ENCODE assay signal across 12 cellular contexts in genomic region chr7:29987083-29987482, GRCh38. TPM values are rescaled to one million over a fixed set of nuclear protein-coding genes. Genes with fewer than 3 reads are reported as not detected.
DNase-seq lines count a peak whose midpoint lies in the region; ATAC-seq and TF ChIP-seq lines count a peak whose summit lies in the region.
"Had no signal": no experiment of that assay in that cellular context is flagged by ENCODE, and none has a peak within 500 bp of the region (broad histone marks: within the 10 kb centered on the region; RNA-seq: fewer than 3 reads in every experiment).

No MANE protein-coding gene starts in this region.

- intact Hi-C loops in Caco-2 (cut with micrococcal nuclease; ENCODE audit: unreplicated experiment) = no loop called here
- intact Hi-C loops in activated CD4-positive, alpha-beta T cell treated with anti-CD3 and anti-CD28 coated beads, Interleukin-2, amount 10 ng/mL, durations not matched to agents 24 days and 14 days (cut with micrococcal nuclease) = no loop called here

- H3K9me3 ChIP-seq in Caco-2 (no peaks in the 10 kb centered on the region), neural cell (ENCODE audit: low read length) (no peaks in the 10 kb centered on the region)
- H3K9me3 ChIP-seq: prostate gland had no signal

- peaks cover 33% of the 10 kb centered on the region for H3K36me3 Mint-ChIP-seq in Caco-2 (ENCODE audit: insufficient read depth, unreplicated experiment)
- peaks cover 2% of the 10 kb centered on the region for H3K36me3 Mint-ChIP-seq in activated CD4-positive, alpha-beta T cell treated with anti-CD3 and anti-CD28 coated beads, Interleukin-2, amount 10 ng/mL, durations not matched to agents 24 days and 14 days (ENCODE audit: low read depth)

- no peak overlapping the region for H3K4me3 ChIP-seq in Caco-2 (ENCODE audit: low read depth, low read length)
- H3K4me3 ChIP-seq in neural cell (ENCODE audit: low read length) = peak overlapping the region; percentile 99
- H3K4me3 ChIP-seq: prostate gland had no signal

- H3K27ac Mint-ChIP-seq in Caco-2 (ENCODE audit: unreplicated experiment) = peak overlapping the region; percentile 88
- H3K27ac Mint-ChIP-seq in activated CD4-positive, alpha-beta T cell treated with anti-CD3 and anti-CD28 coated beads, Interleukin-2, amount 10 ng/mL, durations not matched to agents 24 days and 14 days = no peak overlapping the region

- CTCF ChIA-PET in Caco-2 (lab: Charles Lee) = interaction anchor here (0.6 to 1.0 kb wide), 2 partner anchors 87 to 109 kb away, joined by 3 to 6 read pairs; no protein-coding TSS in a partner anchor

- no peak for TF ChIP-seq RAD21 in neural cell (conservative IDR thresholded peaks at IDR 0.05)

- H3K27me3 Mint-ChIP-seq in Caco-2 (ENCODE audit: insufficient read depth, unreplicated experiment) = no peaks in the 10 kb centered on the region
- H3K27me3 Mint-ChIP-seq in activated CD4-positive, alpha-beta T cell treated with anti-CD3 and anti-CD28 coated beads, Interleukin-2, amount 10 ng/mL, durations not matched to agents 24 days and 14 days = peaks cover 52% of the 10 kb centered on the region

- POLR2A ChIA-PET in Caco-2 (lab: Charles Lee) = interaction anchor here (1.4 kb wide), 1 partner anchor 42 kb away, joined by 4 read pairs; no protein-coding TSS in a partner anchor

- H3K27me3 ChIP-seq in Caco-2 (replicated peaks; ENCODE audit: control insufficient read depth, insufficient read depth, low read length) (no peaks in the 10 kb centered on the region), neural cell (ENCODE audit: insufficient read depth, low read depth, low read length) (no peaks in the 10 kb centered on the region)

- no peak overlapping the region for H3K9ac ChIP-seq in neural cell (ENCODE audit: low read length)

- H3K4me1 ChIP-seq in Caco-2 = peaks cover 14% of the 10 kb centered on the region
- H3K4me1 ChIP-seq: prostate gland had no signal

- no peak overlapping the region for H3K27ac ChIP-seq in neural cell (ENCODE audit: low read length)

- peak overlapping the region; percentile 79 for H3K4me3 Mint-ChIP-seq in Caco-2 (ENCODE audit: unreplicated experiment)
- no peak overlapping the region for H3K4me3 Mint-ChIP-seq in activated CD4-positive, alpha-beta T cell treated with anti-CD3 and anti-CD28 coated beads, Interleukin-2, amount 10 ng/mL, durations not matched to agents 24 days and 14 days

- no peak overlapping the region for H2AFZ ChIP-seq in neural cell (ENCODE audit: low read depth, low read length)

- BruUV-seq in Caco-2 (replicated peaks; lab: Mats Ljungman, UMichigan) = no TSS peak

- no peaks in the 10 kb centered on the region for H3K9me3 Mint-ChIP-seq in Caco-2 (ENCODE audit: unreplicated experiment)
- no peaks in the 10 kb centered on the region for H3K9me3 Mint-ChIP-seq in activated CD4-positive, alpha-beta T cell treated with anti-CD3 and anti-CD28 coated beads, Interleukin-2, amount 10 ng/mL, durations not matched to agents 24 days and 14 days

- H3K4me1 Mint-ChIP-seq in Caco-2 (ENCODE audit: low read depth, unreplicated experiment) = peaks cover 39% of the 10 kb centered on the region
- peaks cover 4% of the 10 kb centered on the region for H3K4me1 Mint-ChIP-seq in activated CD4-positive, alpha-beta T cell treated with anti-CD3 and anti-CD28 coated beads, Interleukin-2, amount 10 ng/mL, durations not matched to agents 24 days and 14 days

- no peak for ATAC-seq in HG02885 (IDR thresholded peaks at IDR 0.05; ENCODE audit: poor library complexity, unreplicated experiment)
- no peak for ATAC-seq in GM19023 (IDR thresholded peaks at IDR 0.05; ENCODE audit: unreplicated experiment)

- no peaks in the 10 kb centered on the region for H4K20me1 ChIP-seq in neural cell (ENCODE audit: insufficient read depth)

- no peak for TF ChIP-seq CTCF in Caco-2 (IDR thresholded peaks at IDR 0.05; ENCODE audit: insufficient read depth in 1 of 2, low read depth in 1 of 2, low read length in 1 of 2, severe bottlenecking in 1 of 2, unreplicated experiment in 1 of 2)
- no peak for TF ChIP-seq CTCF in neural cell (IDR thresholded peaks at IDR 0.05; ENCODE audit: poor library complexity, severe bottlenecking)

- H3K9me2 ChIP-seq in neural cell (ENCODE audit: insufficient read depth, low read length) = no peaks in the 10 kb centered on the region

- no peak for DNase-seq in Caco-2
- DNase-seq in KBM-7 = peak; percentile 12
- peak; percentile 52 for DNase-seq in dermis blood vessel endothelial cell
- DNase-seq in retina = no peak
- DNase-seq in activated CD4-positive, alpha-beta T cell treated with anti-CD3 and anti-CD28 coated beads, Interleukin-2, amount 10 ng/mL, durations not matched to agents 24 days and 14 days = no peak
- DNase-seq: erythroblast, GDM1, NCI-H2107 had no signal

- no peaks in the 10 kb centered on the region for H3F3A ChIP-seq in neural cell (ENCODE audit: insufficient read depth, low read length, poor library complexity, severe bottlenecking)

- in situ Hi-C loops in KBM-7 (cut with MboI; ENCODE audit: low pct_unique_long_range_greater_than_20kb, low sequenced_read_pairs) = no loop called here

- no peak for TF ChIP-seq EP300 in neural cell (conservative IDR thresholded peaks at IDR 0.05; ENCODE audit: poor library complexity, severe bottlenecking)

- H3K36me3 ChIP-seq in Caco-2 (ENCODE audit: control insufficient read depth, insufficient read depth, low read length) (no peaks in the 10 kb centered on the region; the same call in 1 of the 2 replicates), neural cell (ENCODE audit: insufficient read depth, low read length) (no peaks in the 10 kb centered on the region)
- H3K36me3 ChIP-seq: prostate gland had no signal

- peaks cover 62% of the 10 kb centered on the region for H3K79me2 ChIP-seq in neural cell (replicated peaks; ENCODE audit: insufficient read depth, low read length)

- peak overlapping the region; percentile 77 for H3K4me2 ChIP-seq in neural cell (ENCODE audit: low read length)

TF ChIP-seq in neural cell, 6 proteins besides CTCF, POLR2A, EP300 and RAD21:
- TF ChIP-seq TAF1 (IDR thresholded peaks at IDR 0.05; ENCODE audit: low read depth) = no peak
- TF ChIP-seq MXI1 (conservative IDR thresholded peaks at IDR 0.05; ENCODE audit: poor library complexity, severe bottlenecking) = no peak
- no peak for TF ChIP-seq REST (IDR thresholded peaks at IDR 0.05; ENCODE audit: borderline replicate concordance)
- TF ChIP-seq EZH2 (IDR thresholded peaks at IDR 0.05; ENCODE audit: borderline replicate concordance, insufficient read depth, low read length, poor library complexity, severe bottlenecking) = no peak
- TF ChIP-seq SMC3 (conservative IDR thresholded peaks at IDR 0.05; ENCODE audit: poor library complexity) = no peak
- no peak for TF ChIP-seq POLR2AphosphoS5 (IDR thresholded peaks at IDR 0.05)

RNA-seq across cellular contexts. Expression of gene SCRN1, which starts 2.5 kb away (rescaled TPM):
- total RNA-seq in Caco-2 (2022) (90.2 and 92.9 TPM in 2 replicates), dermis blood vessel endothelial cell (94.6 and 95.5 TPM in 2 replicates)
- polyA plus RNA-seq in neural cell = 130 TPM in 2 replicates
- 239 and 252 TPM in 2 replicates for polyA minus RNA-seq in neural cell
- 0.66 and 0.84 TPM in 2 replicates for total RNA-seq in activated CD4-positive, alpha-beta T cell treated with anti-CD3 and anti-CD28 coated beads, Interleukin-2, amount 10 ng/mL, durations not matched to agents 24 days and 14 days

RNA-seq across cellular contexts. Expression of gene FKBP14, which starts 39.4 kb away (rescaled TPM):
- 17.5 and 20.3 TPM in 2 replicates for total RNA-seq in Caco-2 (2022)
- total RNA-seq in dermis blood vessel endothelial cell = 15.5 and 18.2 TPM in 2 replicates
- polyA plus RNA-seq in neural cell = 19.6 and 36.7 TPM in 2 replicates
- 18.3 and 21.0 TPM in 2 replicates for polyA minus RNA-seq in neural cell
- 8.2 and 8.6 TPM in 2 replicates for total RNA-seq in activated CD4-positive, alpha-beta T cell treated with anti-CD3 and anti-CD28 coated beads, Interleukin-2, amount 10 ng/mL, durations not matched to agents 24 days and 14 days

RNA-seq across cellular contexts. Expression of gene PLEKHA8, which starts 41.1 kb away (rescaled TPM):
- total RNA-seq in Caco-2 (2022) (32.5 and 34.1 TPM in 2 replicates), dermis blood vessel endothelial cell (19.1 and 22.8 TPM in 2 replicates)
- polyA plus RNA-seq in neural cell = 42.7 and 43.1 TPM in 2 replicates
- 109 and 130 TPM in 2 replicates for polyA minus RNA-seq in neural cell
- total RNA-seq in activated CD4-positive, alpha-beta T cell treated with anti-CD3 and anti-CD28 coated beads, Interleukin-2, amount 10 ng/mL, durations not matched to agents 24 days and 14 days = 10.5 and 10.7 TPM in 2 replicates

Comparison
In these comparisons a context has a peak if more than half of its experiments do, and no peak if none do; other contexts are left out.
1. DNase-seq: peak in KBM-7 (single experiment) and dermis blood vessel endothelial cell (single experiment); none in Caco-2 (0 of 2), retina (single experiment) and activated CD4-positive, alpha-beta T cell treated with anti-CD3 and anti-CD28 coated beads, Interleukin-2, amount 10 ng/mL, durations not matched to agents 24 days and 14 days (single experiment).
2. RNA of gene SCRN1, which starts 2.5 kb away (total RNA-seq): 94.6 to 95.5 TPM in dermis blood vessel endothelial cell and 90.2 to 92.9 TPM in Caco-2; 0.66 to 0.84 TPM in activated CD4-positive, alpha-beta T cell treated with anti-CD3 and anti-CD28 coated beads, Interleukin-2, amount 10 ng/mL, durations not matched to agents 24 days and 14 days; every median in the first group is over 10 times any median in the second.